ENCODE assay signal across 17 cellular contexts in the genomic region with DNA sequence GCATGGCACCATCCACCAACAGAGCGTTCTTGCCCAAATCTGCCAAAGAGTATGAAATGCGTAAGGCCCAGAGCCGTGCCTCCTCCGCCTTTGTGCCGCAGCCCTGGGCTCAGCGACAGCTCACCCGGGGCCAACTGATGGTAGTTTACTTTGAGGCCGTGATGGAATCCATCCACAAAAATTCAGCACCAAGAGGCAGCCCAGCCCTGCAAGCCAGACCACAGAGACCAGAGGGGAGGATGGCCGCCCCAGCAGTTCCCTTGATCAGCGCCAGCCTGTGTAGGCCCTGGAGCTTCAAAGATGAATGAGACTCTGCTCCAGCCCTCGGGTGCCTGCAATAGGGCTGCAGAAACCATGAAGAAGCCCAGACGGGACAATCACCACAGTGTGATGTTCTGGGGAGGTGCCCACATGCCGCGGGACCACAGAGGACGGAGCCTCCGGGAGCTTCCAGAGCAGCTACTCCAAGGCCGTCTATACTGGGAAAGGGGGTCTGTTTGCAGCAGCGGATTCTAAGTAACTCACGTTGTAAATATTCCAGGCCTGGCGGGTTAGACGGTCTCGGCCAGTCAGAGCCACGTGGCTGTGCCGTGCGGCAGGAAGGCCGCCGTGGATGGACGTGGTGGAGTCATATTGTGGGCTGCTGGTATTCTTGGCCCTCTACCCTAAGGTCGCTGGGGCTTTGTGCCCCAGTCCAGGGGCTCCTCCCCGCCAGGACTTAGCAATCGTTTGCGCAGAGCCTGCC.
DNase-seq lines count a peak whose midpoint lies in the region.
"Had no signal": no experiment of that assay in that cellular context is flagged by ENCODE, and none has a peak within 500 bp of the region (broad histone marks: within the 10 kb centered on the region; RNA-seq: fewer than 3 reads in every experiment).

No MANE protein-coding gene starts in this region.

- H2AK5ac ChIP-seq in neuronal stem cell (ENCODE audit: low read depth, low read length): peak overlapping the region; percentile 42

- H3K4me3 ChIP-seq in neuronal stem cell (ENCODE audit: low read length in 2 of 2) (no peak overlapping the region), Karpas-422 (ENCODE audit: low read length) (no peak overlapping the region)
- H3K4me3 ChIP-seq: BLaER1 treated with 17β-estradiol and CSF1 and Interleukin-3, amounts not matched to agents 10 nM and 100 nM had no signal

- no peaks in the 10 kb centered on the region for H3K4me1 Mint-ChIP-seq in activated naive CD4-positive, alpha-beta T cell treated with anti-CD3 and anti-CD28 coated beads, Interleukin-2, amount 50 U/mL, for 24 hours

- H3K18ac ChIP-seq in neuronal stem cell (ENCODE audit: low read length): no peak overlapping the region

- no peak overlapping the region for H2BK120ac ChIP-seq in neuronal stem cell (ENCODE audit: low read depth, low read length)

- H3K36me3 Mint-ChIP-seq in activated naive CD4-positive, alpha-beta T cell treated with anti-CD3 and anti-CD28 coated beads, Interleukin-2, amount 50 U/mL, for 24 hours: no peaks in the 10 kb centered on the region

- H3K27ac Mint-ChIP-seq in activated naive CD4-positive, alpha-beta T cell treated with anti-CD3 and anti-CD28 coated beads, Interleukin-2, amount 50 U/mL, for 24 hours: peak overlapping the region; percentile 30
- H3K27ac Mint-ChIP-seq: CD4-positive, alpha-beta T cell had no signal

- H3K9me2 ChIP-seq in Karpas-422 (replicated peaks; ENCODE audit: insufficient read depth, low read length): no peaks in the 10 kb centered on the region

- no peak for DNase-seq in activated naive CD4-positive, alpha-beta T cell treated with Interleukin-2 at 50 U/mL for 16 hours
- DNase-seq in cerebellar cortex (ENCODE audit: low spot score) (peak; percentile 36), neuronal stem cell (ENCODE audit: low spot score) (no peak), A172 (ENCODE audit: low spot score) (no peak), Karpas-422 (no peak)
- no peak for DNase-seq in activated CD8-positive, alpha-beta memory T cell treated with anti-CD3 and anti-CD28 coated beads, Interleukin-2, amount 50 U/mL, for 4 hours
- DNase-seq: 8988T; ACHN; Calu3; CD4-positive, alpha-beta T cell; DMS 273 treated with DMSO at 0.1 percent for 48 hours; GDM1; GOT3; H9 had no signal

- no peak overlapping the region for H3K4me3 Mint-ChIP-seq in activated naive CD4-positive, alpha-beta T cell treated with anti-CD3 and anti-CD28 coated beads, Interleukin-2, amount 50 U/mL, for 24 hours
- H3K4me3 Mint-ChIP-seq: CD4-positive, alpha-beta T cell; H9 had no signal

- no peak overlapping the region for H3K23ac ChIP-seq in neuronal stem cell (ENCODE audit: low read depth, low read length, poor library complexity)

- no peak overlapping the region for H3K14ac ChIP-seq in neuronal stem cell (ENCODE audit: low read length)

- no peaks in the 10 kb centered on the region for H3K79me1 ChIP-seq in neuronal stem cell (ENCODE audit: low read depth, low read length)

- H2BK5ac ChIP-seq in neuronal stem cell (ENCODE audit: low read length): no peak overlapping the region

- H2AFZ ChIP-seq in neuronal stem cell (ENCODE audit: low read length) (no peak overlapping the region), Karpas-422 (ENCODE audit: low read length) (no peak overlapping the region)

- H3K4me1 ChIP-seq in neuronal stem cell (ENCODE audit: control insufficient read depth in 2 of 2, insufficient read depth in 1 of 2, low read depth in 1 of 2, low read length in 2 of 2): peaks cover 0 to 19% of the 10 kb centered on the region in 2 donors
- H3K4me1 ChIP-seq in Karpas-422 (ENCODE audit: low read length): no peaks in the 10 kb centered on the region

- no peaks in the 10 kb centered on the region for H3K9me3 Mint-ChIP-seq in activated naive CD4-positive, alpha-beta T cell treated with anti-CD3 and anti-CD28 coated beads, Interleukin-2, amount 50 U/mL, for 24 hours
- H3K9me3 Mint-ChIP-seq: CD4-positive, alpha-beta T cell; H9 had no signal

- no peak overlapping the region for H4K91ac ChIP-seq in neuronal stem cell (ENCODE audit: low read depth, low read length, poor library complexity)

- H3K79me2 ChIP-seq in Karpas-422 (ENCODE audit: low read length): no peaks in the 10 kb centered on the region

- H3K36me3 ChIP-seq in neuronal stem cell (replicated peaks in 1 of 2; ENCODE audit: control insufficient read depth in 2 of 2, insufficient read depth in 2 of 2, low read length in 2 of 2) (no peaks in the 10 kb centered on the region), Karpas-422 (ENCODE audit: insufficient read depth, low read length) (no peaks in the 10 kb centered on the region)
- H3K36me3 ChIP-seq: BLaER1 treated with 17β-estradiol and CSF1 and Interleukin-3, amounts not matched to agents 10 nM and 100 nM had no signal

- no peak overlapping the region for H2BK12ac ChIP-seq in neuronal stem cell (ENCODE audit: low read length)

- H3K27me3 ChIP-seq in neuronal stem cell (ENCODE audit: control insufficient read depth in 3 of 3, insufficient read depth in 3 of 3, low read depth in 1 of 3, low read length in 3 of 3) (peaks cover 0 to 51% (median 0%) of the 10 kb centered on the region in 3 experiments), Karpas-422 (ENCODE audit: low read length) (no peaks in the 10 kb centered on the region)
- H3K27me3 ChIP-seq: BLaER1 treated with 17β-estradiol and CSF1 and Interleukin-3, amounts not matched to agents 10 nM and 100 nM had no signal

- H2BK15ac ChIP-seq in neuronal stem cell (ENCODE audit: low read length): peak overlapping the region; percentile 13

- H4K20me1 ChIP-seq in Karpas-422 (ENCODE audit: insufficient read depth, low read depth, low read length): no peaks in the 10 kb centered on the region
- H4K20me1 ChIP-seq: BLaER1 treated with 17β-estradiol and CSF1 and Interleukin-3, amounts not matched to agents 10 nM and 100 nM had no signal

- H3K4me2 ChIP-seq in neuronal stem cell (ENCODE audit: insufficient read depth, low read length, poor library complexity, severe bottlenecking) (no peak overlapping the region), Karpas-422 (ENCODE audit: low read depth, low read length, poor library complexity, severe bottlenecking) (no peak overlapping the region)

- WGBS in neuronal stem cell (ENCODE audit: extremely low coverage in 2 of 2, insufficient read length in 2 of 2, insufficient replicate concordance in 1 of 2), 2 donors: no CpG with 5 or more reads among the region's 32 CpGs

- H3K4ac ChIP-seq in neuronal stem cell (ENCODE audit: low read length): no peak overlapping the region

- H3K27ac ChIP-seq in neuronal stem cell (replicated peaks; ENCODE audit: low read length): no peak overlapping the region
- peak overlapping the region; percentile 21 for H3K27ac ChIP-seq in temporal lobe (ENCODE audit: low read depth, low read length)
- no peak overlapping the region for H3K27ac ChIP-seq in Karpas-422 (ENCODE audit: low read length)
- H3K27ac ChIP-seq: BLaER1 treated with 17β-estradiol and CSF1 and Interleukin-3, amounts not matched to agents 10 nM and 100 nM had no signal

- H3K9me3 ChIP-seq in neuronal stem cell (replicated peaks in 1 of 2; ENCODE audit: control insufficient read depth in 2 of 2, insufficient read depth in 1 of 2, low read depth in 1 of 2, low read length in 2 of 2): no peaks in the 10 kb centered on the region
- H3K9me3 ChIP-seq in Karpas-422 (ENCODE audit: low read length): no peaks in the 10 kb centered on the region

- H3K27me3 Mint-ChIP-seq in activated naive CD4-positive, alpha-beta T cell treated with anti-CD3 and anti-CD28 coated beads, Interleukin-2, amount 50 U/mL, for 24 hours: peaks cover 14% of the 10 kb centered on the region

- H4K8ac ChIP-seq in neuronal stem cell (ENCODE audit: low read depth, low read length): no peak overlapping the region

- H3K9ac ChIP-seq in neuronal stem cell (ENCODE audit: low read depth, low read length, poor library complexity): no peak overlapping the region
- no peak overlapping the region for H3K9ac ChIP-seq in Karpas-422 (ENCODE audit: low read length)
- H3K9ac ChIP-seq: BLaER1 treated with 17β-estradiol and CSF1 and Interleukin-3, amounts not matched to agents 10 nM and 100 nM had no signal
